In genomic region chr20:22974354-22974753, GRCh38 we compare ENCODE assay signal across 10 cellular contexts.
DNase-seq lines count a peak whose midpoint lies in the region; ATAC-seq, FAIRE-seq and TF ChIP-seq lines count a peak whose summit lies in the region.
"Had no signal": no experiment of that assay in that cellular context is flagged by ENCODE, and none has a peak within 500 bp of the region (broad histone marks: within the 10 kb centered on the region; RNA-seq: fewer than 3 reads in every experiment).

No MANE protein-coding gene starts in this region.

- H3K9me3 ChIP-seq in IMR-90 (ENCODE audit: control insufficient read depth, insufficient read depth, low read length), result no peaks in the 10 kb centered on the region
- no peaks in the 10 kb centered on the region for H3K9me3 ChIP-seq in GM12878 (replicated peaks; ENCODE audit: control insufficient read depth, insufficient read depth, low read length)
- H3K9me3 ChIP-seq in right lobe of liver, result no peaks in the 10 kb centered on the region
- no peaks in the 10 kb centered on the region for H3K9me3 ChIP-seq in T-helper 17 cell (ENCODE audit: control insufficient read depth, low read length, poor library complexity, severe bottlenecking)

- no peak overlapping the region for H3K4me3 ChIP-seq in IMR-90 (ENCODE audit: insufficient read depth, low read depth, low read length)
- no peak overlapping the region for H3K4me3 ChIP-seq in GM12878
- H3K4me3 ChIP-seq in right lobe of liver, result no peak overlapping the region

- H3K9ac ChIP-seq in IMR-90 (ENCODE audit: low read depth, low read length) (no peak overlapping the region), GM12878 (ENCODE audit: control insufficient read depth, insufficient read depth, low read length) (no peak overlapping the region)

- H3K4me1 Mint-ChIP-seq in T-helper 17 cell, result no peaks in the 10 kb centered on the region

- RAD21 ChIA-PET in GM12878 (lab: Charles Lee; ENCODE audit: unreplicated experiment), result interaction anchor here (0.7 to 4.0 kb wide), 7 partner anchors 13 to 284 kb away, joined by 3 to 35 read pairs (median 4); no protein-coding TSS in a partner anchor

- H3K27me3 ChIP-seq in IMR-90 (ENCODE audit: control insufficient read depth, insufficient read depth, low read length) (peaks cover 3% of the 10 kb centered on the region), GM12878 (replicated peaks in 1 of 2; ENCODE audit: control insufficient read depth in 2 of 2, insufficient read depth in 2 of 2, low read length in 1 of 2) (no peaks in the 10 kb centered on the region; a peak in 1 of 4 replicates), right lobe of liver (no peaks in the 10 kb centered on the region)

- BruUV-seq in IMR-90 (replicated peaks; lab: Mats Ljungman, UMichigan), result no TSS peak
- no TSS peak for BruUV-seq in GM12878 (replicated peaks; lab: Mats Ljungman, UMichigan)

- no peak overlapping the region for H4K91ac ChIP-seq in IMR-90 (ENCODE audit: insufficient read depth, low read depth, low read length)

- H3K23ac ChIP-seq in IMR-90 (ENCODE audit: low read depth, low read length), result no peak overlapping the region

- H4K5ac ChIP-seq in IMR-90 (ENCODE audit: low read depth, low read length), result no peak overlapping the region

- TF ChIP-seq RAD21 in IMR-90 (IDR thresholded peaks at IDR 0.05; ENCODE audit: low read length), result peak; percentile 47
- peak; percentile 36; the same call in 1 of the 2 replicates for TF ChIP-seq RAD21 in GM12878 (IDR thresholded peaks at IDR 0.05; ENCODE audit: insufficient read depth, low read depth, low read length)

- peak; percentile 44 for FAIRE-seq in GM12878 (lab: Jason Lieb, UNC)
- FAIRE-seq: astrocyte had no signal

- in situ Hi-C loops in IMR-90 (cut with MboI; ENCODE audit: low sequenced_read_pairs) (no loop called here), GM12878 (cut with MboI) (no loop called here)

- H3K4me1 ChIP-seq in IMR-90 (ENCODE audit: control insufficient read depth, insufficient read depth, low read length) (no peaks in the 10 kb centered on the region), GM12878 (ENCODE audit: control insufficient read depth, insufficient read depth, low read length) (no peaks in the 10 kb centered on the region), right lobe of liver (no peaks in the 10 kb centered on the region)

- CTCF ChIA-PET in IMR-90 (lab: Yijun Ruan, JAX), result no interaction called here
- CTCF ChIA-PET in GM12878 (lab: Yijun Ruan, JAX), result interaction anchor here (0.8 to 5.8 kb wide), 22 partner anchors 9 to 635 kb away, joined by 3 to 100 read pairs (median 4); no protein-coding TSS in a partner anchor

- H3K79me2 ChIP-seq in GM12878 (ENCODE audit: control insufficient read depth, insufficient read depth, low read length), result no peaks in the 10 kb centered on the region

- no CpG with 5 or more reads among the region's 1 CpG for WGBS in IMR-90 (ENCODE audit: extremely low coverage in 2 of 2, insufficient read length in 1 of 2), 2 experiments
- WGBS in GM12878 (ENCODE audit: insufficient coverage, insufficient replicate concordance, low lambda C conversion rate, missing lambda C conversion rate), result 0% methylated on average over 1 of the region's 1 CpG
- WGBS in right lobe of liver (ENCODE audit: insufficient coverage, low coverage, low lambda C conversion rate, missing lambda C conversion rate), result 7% methylated on average over 1 of the region's 1 CpG

- H3K36me3 Mint-ChIP-seq in activated naive CD4-positive, alpha-beta T cell treated with anti-CD3 and anti-CD28 coated beads, Interleukin-2, amount 50 U/mL, for 72 hours, result no peaks in the 10 kb centered on the region
- H3K36me3 Mint-ChIP-seq in T-helper 17 cell (ENCODE audit: low read depth), result no peaks in the 10 kb centered on the region

- H3K27me3 Mint-ChIP-seq in T-helper 17 cell, result no peaks in the 10 kb centered on the region

- ATAC-seq in IMR-90 (ENCODE audit: low read depth), result no peak
- peak; percentile 65 for ATAC-seq in GM12878
- peak; percentile 59 to 68 (median 63) for ATAC-seq in right lobe of liver
- ATAC-seq in activated naive CD4-positive, alpha-beta T cell treated with anti-CD3 and anti-CD28 coated beads, Interleukin-2, amount 50 U/mL, for 72 hours, result no peak
- ATAC-seq in T-helper 17 cell, result no peak

- no peaks in the 10 kb centered on the region for H3K9me1 ChIP-seq in IMR-90 (ENCODE audit: insufficient read depth, low read length)

- H2BK120ac ChIP-seq in IMR-90 (ENCODE audit: low read depth, low read length), result no peak overlapping the region

- no peak overlapping the region for H4K8ac ChIP-seq in IMR-90 (ENCODE audit: low read depth in 2 of 2, low read length in 2 of 2)

- no peak for TF ChIP-seq EP300 in GM12878 (IDR thresholded peaks at IDR 0.05; ENCODE audit: borderline replicate concordance in 1 of 2, control insufficient read depth in 1 of 2, low read depth in 2 of 2, low read length in 2 of 2)

- peak; percentile 33 for TF ChIP-seq CTCF in IMR-90 (conservative IDR thresholded peaks at IDR 0.05; ENCODE audit: low read depth, low read length)
- peak; percentile 32 to 43 (median 38); a peak in 5 of 6 replicates for TF ChIP-seq CTCF in GM12878 (IDR thresholded peaks at IDR 0.05 in 2 of 3, conservative IDR thresholded peaks at IDR 0.05 in 1 of 3; ENCODE audit: control insufficient read depth in 2 of 3, extremely low read depth in 1 of 3, insufficient read depth in 1 of 3, low read depth in 3 of 3, low read length in 3 of 3)
- peak; percentile 44 to 65 (median 54) for TF ChIP-seq CTCF in right lobe of liver (IDR thresholded peaks at IDR 0.05)

- no peak overlapping the region for H2AK5ac ChIP-seq in IMR-90 (ENCODE audit: low read depth, low read length)

- H2BK5ac ChIP-seq in IMR-90 (ENCODE audit: low read depth, low read length, poor library complexity, severe bottlenecking), result no peak overlapping the region

- no peak overlapping the region for H3K4ac ChIP-seq in IMR-90 (ENCODE audit: low read depth, low read length)

- H3K36me3 ChIP-seq in IMR-90 (ENCODE audit: control insufficient read depth, insufficient read depth, low read length), result no peaks in the 10 kb centered on the region
- H3K36me3 ChIP-seq in GM12878 (ENCODE audit: control insufficient read depth in 2 of 2, insufficient read depth in 2 of 2, low read length in 1 of 2), result no peaks in the 10 kb centered on the region
- H3K36me3 ChIP-seq in right lobe of liver, result no peaks in the 10 kb centered on the region

- no peak overlapping the region for H3K4me2 ChIP-seq in IMR-90 (ENCODE audit: low read depth, low read length)
- H3K4me2 ChIP-seq in GM12878 (ENCODE audit: control insufficient read depth, insufficient read depth), result no peak overlapping the region

- SMC1A ChIA-PET in GM12878 (lab: Charles Lee; ENCODE audit: uncharacterized antibody, unreplicated experiment), result interaction anchor here (1.0 to 3.1 kb wide), 11 partner anchors 10 to 282 kb away, joined by 3 to 32 read pairs (median 5); no protein-coding TSS in a partner anchor

- POLR2A ChIA-PET in IMR-90 (lab: Charles Lee; ENCODE audit: unreplicated experiment) (no interaction called here), GM12878 (lab: Charles Lee) (no interaction called here)

- H3K27ac ChIP-seq in IMR-90 (ENCODE audit: insufficient read depth, low read length), result no peak overlapping the region
- no peak overlapping the region for H3K27ac ChIP-seq in GM12878 (ENCODE audit: control insufficient read depth, insufficient read depth)
- no peak overlapping the region for H3K27ac ChIP-seq in right lobe of liver

- H3K4me3 Mint-ChIP-seq in T-helper 17 cell, result no peak overlapping the region
- H3K4me3 Mint-ChIP-seq: T-helper 1 cell treated with Interleukin-12 subunit alpha and Interleukin-12 subunit beta and Interleukin-4 antibody, amounts not matched to agents 30 μg/mL and 1 μg/mL, for 36 hours had no signal

- dilution Hi-C loops in IMR-90 (cut with HindIII; ENCODE audit: low sequenced_read_pairs, unreplicated experiment), result no loop called here

- no peaks in the 10 kb centered on the region for H3K79me1 ChIP-seq in IMR-90 (ENCODE audit: low read depth in 1 of 2, low read length in 2 of 2)

- H3K27ac Mint-ChIP-seq in activated naive CD4-positive, alpha-beta T cell treated with anti-CD3 and anti-CD28 coated beads, Interleukin-2, amount 50 U/mL, for 72 hours, result no peak overlapping the region
- no peak overlapping the region for H3K27ac Mint-ChIP-seq in T-helper 17 cell
- H3K27ac Mint-ChIP-seq: T-helper 1 cell treated with Interleukin-12 subunit alpha and Interleukin-12 subunit beta and Interleukin-4 antibody, amounts not matched to agents 30 μg/mL and 1 μg/mL, for 36 hours had no signal

- DNase-seq in EH (ENCODE audit: low read depth) (peak; percentile 23), IMR-90 (no peak), GM12878 (ENCODE audit: low read depth, low spot score) (no peak), right lobe of liver (no peak), T-helper 17 cell (no peak), NCI-H226 (no peak), KG1 (lab: John Stamatoyannopoulos, UW) (no peak)
- no peak for DNase-seq in activated naive CD4-positive, alpha-beta T cell treated with anti-CD3 and anti-CD28 coated beads, Interleukin-2, amount 50 U/mL, for 72 hours (ENCODE audit: low spot score in 2 of 2)

- no peak overlapping the region for H3K14ac ChIP-seq in IMR-90 (replicated peaks; ENCODE audit: low read depth, low read length)

- H3K9me3 Mint-ChIP-seq in activated naive CD4-positive, alpha-beta T cell treated with anti-CD3 and anti-CD28 coated beads, Interleukin-2, amount 50 U/mL, for 72 hours, result peaks cover under 1 to 3% of the 10 kb centered on the region in 2 donors
- H3K9me3 Mint-ChIP-seq: T-helper 1 cell treated with Interleukin-12 subunit alpha and Interleukin-12 subunit beta and Interleukin-4 antibody, amounts not matched to agents 30 μg/mL and 1 μg/mL, for 36 hours had no signal

- no peak overlapping the region for H2BK20ac ChIP-seq in IMR-90 (ENCODE audit: low read depth, low read length)

- H3K56ac ChIP-seq in IMR-90 (ENCODE audit: extremely low read depth, insufficient read depth, low read length), result no peak overlapping the region

- H4K20me1 ChIP-seq in IMR-90 (ENCODE audit: insufficient read depth, low read length), result no peaks in the 10 kb centered on the region
- H4K20me1 ChIP-seq in GM12878 (ENCODE audit: control insufficient read depth, insufficient read depth), result no peaks in the 10 kb centered on the region

- intact Hi-C loops in IMR-90 (cut with micrococcal nuclease), result loop anchor here (1.0 to 10.0 kb wide), 2 partner anchors 250 to 283 kb away; no protein-coding TSS in a partner anchor
- intact Hi-C loops in GM12878 (cut with micrococcal nuclease; ENCODE audit: unreplicated experiment), result loop anchor here (2.0 to 10.0 kb wide), 2 partner anchors 120 to 284 kb away; no protein-coding TSS in a partner anchor
- intact Hi-C loops in right lobe of liver (cut with DNase I), result no loop called here

- no peak overlapping the region for H2AFZ ChIP-seq in IMR-90 (replicated peaks; ENCODE audit: low read length, poor library complexity)
- no peak overlapping the region for H2AFZ ChIP-seq in GM12878 (ENCODE audit: control insufficient read depth, low read depth, low read length)

- no peak overlapping the region for H2BK15ac ChIP-seq in IMR-90 (ENCODE audit: low read depth, low read length)

- no peak overlapping the region for H2AK9ac ChIP-seq in IMR-90 (replicated peaks; ENCODE audit: low read depth, low read length, poor library complexity)

- TF ChIP-seq POLR2A in IMR-90 (IDR thresholded peaks at IDR 0.05; ENCODE audit: low read depth, low read length) (no peak), GM12878 (IDR thresholded peaks at IDR 0.05; ENCODE audit: low read depth, low read length) (no peak), right lobe of liver (IDR thresholded peaks at IDR 0.05) (no peak)

- no peak overlapping the region for H3K18ac ChIP-seq in IMR-90 (ENCODE audit: low read depth, low read length)

Comparison
In these comparisons a context has a peak if more than half of its experiments do, and no peak if none do; other contexts are left out.
1. ATAC-seq: peak in GM12878 (single experiment) and right lobe of liver (4 of 4); none in IMR-90 (single experiment), activated naive CD4-positive, alpha-beta T cell treated with anti-CD3 and anti-CD28 coated beads, Interleukin-2, amount 50 U/mL, for 72 hours (0 of 2) and T-helper 17 cell (single experiment).
2. intact Hi-C loops: an anchor here in IMR-90 (1.0 to 10.0 kb wide) and GM12878 (2.0 to 10.0 kb wide); none called in right lobe of liver.
3. Peak in every context shown above with its lines, with median percentiles within 50 percentile points of each other: CTCF ChIP-seq.